ENCODE assay signal across 1 cellular context in the genomic region with DNA sequence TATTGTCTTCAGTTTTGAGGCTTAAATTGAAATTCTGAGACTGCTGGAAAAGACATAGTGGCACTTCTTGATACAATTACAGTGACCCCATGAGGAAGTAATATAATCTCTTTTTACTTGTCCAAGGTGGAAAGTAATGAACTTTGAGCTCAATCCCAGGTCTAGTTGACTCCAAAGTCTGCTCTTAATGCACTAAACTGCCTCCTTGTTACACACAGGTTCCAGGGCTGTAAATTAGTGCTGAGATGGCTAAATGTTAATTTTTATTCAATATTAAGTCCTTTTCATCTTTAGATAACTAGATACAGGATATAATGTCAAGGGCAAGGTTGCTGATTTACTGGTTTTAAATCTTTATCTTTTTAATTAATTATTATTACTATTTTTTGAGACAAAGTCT.
TF ChIP-seq lines count a peak whose summit lies in the region.

No MANE protein-coding gene starts in this region.

TF ChIP-seq in HCT116, 20 proteins besides CTCF, POLR2A, EP300 and RAD21:
- TF ChIP-seq TCF7L2 (IDR thresholded peaks at IDR 0.05; ENCODE audit: borderline replicate concordance, extremely low read depth, insufficient read depth, insufficient read length) (no peak), SRF (IDR thresholded peaks at IDR 0.05; ENCODE audit: low read depth) (no peak), EGR1 (IDR thresholded peaks at IDR 0.05; ENCODE audit: low read depth) (no peak), EZH2phosphoT487 (IDR thresholded peaks at IDR 0.05; ENCODE audit: borderline replicate concordance) (no peak), ZNF274 (IDR thresholded peaks at IDR 0.05; ENCODE audit: low read depth, low read length) (no peak)
- TF ChIP-seq, protein P1, sequence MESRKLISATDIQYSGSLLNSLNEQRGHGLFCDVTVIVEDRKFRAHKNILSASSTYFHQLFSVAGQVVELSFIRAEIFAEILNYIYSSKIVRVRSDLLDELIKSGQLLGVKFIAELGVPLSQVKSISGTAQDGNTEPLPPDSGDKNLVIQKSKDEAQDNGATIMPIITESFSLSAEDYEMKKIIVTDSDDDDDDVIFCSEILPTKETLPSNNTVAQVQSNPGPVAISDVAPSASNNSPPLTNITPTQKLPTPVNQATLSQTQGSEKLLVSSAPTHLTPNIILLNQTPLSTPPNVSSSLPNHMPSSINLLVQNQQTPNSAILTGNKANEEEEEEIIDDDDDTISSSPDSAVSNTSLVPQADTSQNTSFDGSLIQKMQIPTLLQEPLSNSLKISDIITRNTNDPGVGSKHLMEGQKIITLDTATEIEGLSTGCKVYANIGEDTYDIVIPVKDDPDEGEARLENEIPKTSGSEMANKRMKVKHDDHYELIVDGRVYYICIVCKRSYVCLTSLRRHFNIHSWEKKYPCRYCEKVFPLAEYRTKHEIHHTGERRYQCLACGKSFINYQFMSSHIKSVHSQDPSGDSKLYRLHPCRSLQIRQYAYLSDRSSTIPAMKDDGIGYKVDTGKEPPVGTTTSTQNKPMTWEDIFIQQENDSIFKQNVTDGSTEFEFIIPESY (IDR thresholded peaks at IDR 0.05; ENCODE audit: extremely low read depth, insufficient replicate concordance, low read length), result no peak
